In the genomic region with DNA sequence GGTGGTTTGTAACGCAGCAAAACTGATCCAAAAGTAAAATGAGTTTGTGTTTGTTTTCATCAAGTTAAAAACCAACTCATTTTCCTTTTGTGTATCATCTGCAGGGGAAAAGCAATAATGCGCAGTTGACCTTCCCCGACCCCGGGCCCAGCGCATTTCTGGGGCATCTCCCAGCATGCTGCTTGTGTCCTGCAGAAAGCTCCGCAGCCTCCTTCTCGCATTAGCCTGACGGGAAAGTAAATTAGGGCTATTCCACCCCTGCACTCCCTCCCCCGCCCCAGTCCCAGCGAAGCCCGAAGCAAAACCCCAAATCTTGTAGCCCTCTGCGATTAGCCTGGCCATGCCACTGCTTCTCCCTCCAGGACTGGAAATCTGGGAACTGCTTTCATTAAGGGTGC, we compare ENCODE assay signal across 1 cellular context.
TF ChIP-seq lines count a peak whose summit lies in the region.

No MANE protein-coding gene starts in this region.

TF ChIP-seq in A549, 52 proteins besides CTCF, POLR2A, EP300 and RAD21 (continued from another document):
- TF ChIP-seq, protein P1, sequence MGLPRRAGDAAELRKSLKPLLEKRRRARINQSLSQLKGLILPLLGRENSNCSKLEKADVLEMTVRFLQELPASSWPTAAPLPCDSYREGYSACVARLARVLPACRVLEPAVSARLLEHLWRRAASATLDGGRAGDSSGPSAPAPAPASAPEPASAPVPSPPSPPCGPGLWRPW (IDR thresholded peaks at IDR 0.05), result no peak
